ENCODE assay signal across 24 cellular contexts in genomic region chr7:44537442-44537841, GRCh38. TPM values are rescaled to one million over a fixed set of nuclear protein-coding genes. Genes with fewer than 3 reads are reported as not detected.
"Had no signal": no experiment of that assay in that cellular context is flagged by ENCODE, and none has a peak within 500 bp of the region (broad histone marks: within the 10 kb centered on the region; RNA-seq: fewer than 3 reads in every experiment).

No MANE protein-coding gene starts in this region.

- ATAC-seq: effector memory CD8-positive, alpha-beta T cell; foreskin keratinocyte; left colon; left ventricle myocardium superior; stimulated activated naive B cell treated with anti-CD40 and anti-IgM and Interleukin-4, amounts not matched to agents 10 μg/mL and 1 μg/mL and 100 μg/mL, for 72 hours; stimulated activated naive CD8-positive, alpha-beta T cell treated with anti-CD3 and anti-CD28 coated beads, Interleukin-15, amount 100 ng/mL, for 72 hours had no signal

- H3K27me3 Mint-ChIP-seq: naive B cell; stimulated activated naive CD8-positive, alpha-beta T cell treated with anti-CD3 and anti-CD28 coated beads, Interleukin-15, amount 100 ng/mL, for 72 hours had no signal

- H3K4me3 Mint-ChIP-seq: effector memory CD8-positive, alpha-beta T cell; naive B cell; nephron; stimulated activated naive B cell treated with anti-CD40 and anti-IgM and Interleukin-4, amounts not matched to agents 10 μg/mL and 1 μg/mL and 100 μg/mL, for 72 hours; stimulated activated naive CD8-positive, alpha-beta T cell treated with anti-CD3 and anti-CD28 coated beads, Interleukin-15, amount 100 ng/mL, for 72 hours had no signal

- H3K27me3 ChIP-seq: foreskin keratinocyte, sigmoid colon, transverse colon had no signal

- H3K9me3 Mint-ChIP-seq: effector memory CD8-positive, alpha-beta T cell; naive B cell; nephron; stimulated activated naive B cell treated with anti-CD40 and anti-IgM and Interleukin-4, amounts not matched to agents 10 μg/mL and 1 μg/mL and 100 μg/mL, for 72 hours; stimulated activated naive CD8-positive, alpha-beta T cell treated with anti-CD3 and anti-CD28 coated beads, Interleukin-15, amount 100 ng/mL, for 72 hours had no signal

- H3K4me1 ChIP-seq: foreskin keratinocyte, sigmoid colon, transverse colon had no signal

- H3K36me3 ChIP-seq: sigmoid colon, thoracic aorta, transverse colon had no signal

- H3K4me1 Mint-ChIP-seq: naive B cell; nephron; stimulated activated naive B cell treated with anti-CD40 and anti-IgM and Interleukin-4, amounts not matched to agents 10 μg/mL and 1 μg/mL and 100 μg/mL, for 72 hours; stimulated activated naive CD8-positive, alpha-beta T cell treated with anti-CD3 and anti-CD28 coated beads, Interleukin-15, amount 100 ng/mL, for 72 hours had no signal

- H3K9me3 ChIP-seq: sigmoid colon, thoracic aorta, transverse colon had no signal

- DNase-seq: effector memory CD8-positive, alpha-beta T cell; erythroblast; foreskin keratinocyte; hippocampal formation; left colon; left ventricle myocardium superior; mesendoderm; naive B cell; sigmoid colon; stimulated activated CD4-positive, alpha-beta T cell treated with anti-CD3 and anti-CD28 coated beads, Interleukin-2, amount 100 ng/mL, for 24 hours; stimulated activated CD4-positive, alpha-beta T cell treated with anti-CD3 and anti-CD28 coated beads, Interleukin-4, amount 100 ng/mL, for 4 hours; stimulated activated naive B cell treated with anti-CD40 and anti-IgM and Interleukin-4, amounts not matched to agents 10 μg/mL and 1 μg/mL and 100 μg/mL, for 72 hours; stimulated activated naive CD8-positive, alpha-beta T cell treated with anti-CD3 and anti-CD28 coated beads, Interleukin-15, amount 100 ng/mL, for 72 hours; substantia nigra; transverse colon had no signal

- H3K27ac ChIP-seq: coronary artery, foreskin keratinocyte, sigmoid colon, skin epidermis, thoracic aorta, transverse colon had no signal

- H3K36me3 Mint-ChIP-seq: naive B cell; stimulated activated naive B cell treated with anti-CD40 and anti-IgM and Interleukin-4, amounts not matched to agents 10 μg/mL and 1 μg/mL and 100 μg/mL, for 72 hours had no signal

- H3K27ac Mint-ChIP-seq: naive B cell; nephron; stimulated activated naive B cell treated with anti-CD40 and anti-IgM and Interleukin-4, amounts not matched to agents 10 μg/mL and 1 μg/mL and 100 μg/mL, for 72 hours had no signal

- H3K4me3 ChIP-seq: coronary artery, sigmoid colon, skin epidermis, thoracic aorta, transverse colon had no signal

RNA-seq across cellular contexts. Expression of gene NPC1L1, which starts 3.7 kb away (rescaled TPM):
- total RNA-seq: chondrocyte, dermis microvascular lymphatic vessel endothelial cell, foreskin keratinocyte, left ventricle myocardium superior, lung microvascular endothelial cell, pulmonary artery endothelial cell, urinary bladder had no signal
- polyA plus RNA-seq: foreskin keratinocyte had no signal
